35 cellular contexts compared by ENCODE assay signal in the genomic region with DNA sequence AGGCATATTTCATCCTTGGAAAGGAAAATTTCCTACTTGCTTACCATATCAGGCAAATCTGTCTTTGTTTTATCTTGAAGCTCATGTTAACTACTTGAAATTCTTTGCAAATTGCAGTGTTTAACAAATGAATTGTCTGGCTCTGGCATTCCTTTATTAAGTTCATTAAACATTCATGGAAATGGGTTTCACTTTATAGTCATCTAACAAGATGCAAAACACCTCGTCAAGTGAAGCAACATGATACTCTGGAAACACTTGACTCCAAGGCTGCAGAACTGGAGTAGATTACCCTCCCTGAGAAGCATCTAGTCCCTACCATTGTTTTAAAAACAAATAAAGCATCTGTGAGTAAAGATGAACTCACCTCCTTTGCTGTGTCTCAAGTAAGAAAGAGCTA.
"Had no signal": no experiment of that assay in that cellular context is flagged by ENCODE, and none has a peak within 500 bp of the region (broad histone marks: within the 10 kb centered on the region; RNA-seq: fewer than 3 reads in every experiment).

No MANE protein-coding gene starts in this region.

- H3K27me3 Mint-ChIP-seq: activated CD4-positive, alpha-beta memory T cell treated with anti-CD3 and anti-CD28 coated beads for 36 hours; activated CD4-positive, alpha-beta T cell treated with anti-CD3 and anti-CD28 coated beads, Interleukin-2, amount 10 ng/mL, durations not matched to agents 24 days and 14 days; activated naive CD8-positive, alpha-beta T cell treated with anti-CD3 and anti-CD28 coated beads for 36 hours; memory B cell; stimulated activated naive CD8-positive, alpha-beta T cell treated with anti-CD3 and anti-CD28 coated beads, Interleukin-15, Interleukin-2, amounts not matched to agents 100 ng/mL and 50 ng/mL, for 24 hours had no signal

- H3K9me3 ChIP-seq: ascending aorta, colonic mucosa, pancreas, prostate gland, thoracic aorta had no signal

- H3K27me3 ChIP-seq: ascending aorta, cardiac muscle cell, colonic mucosa, pancreas had no signal

- H3K4me3 ChIP-seq: ascending aorta, cardiac muscle cell, colonic mucosa, pancreas, prostate gland, skin epidermis, thoracic aorta had no signal

- DNase-seq: activated CD4-positive, alpha-beta memory T cell treated with anti-CD3 and anti-CD28 coated beads for 36 hours; activated CD4-positive, alpha-beta T cell treated with anti-CD3 and anti-CD28 coated beads, Interleukin-2, amount 10 ng/mL, durations not matched to agents 24 days and 14 days; activated CD4-positive, CD25-positive, alpha-beta regulatory T cell treated with anti-CD3 and anti-CD28 coated beads, Interleukin-2, amount 50 U/mL, for 72 hours; activated CD8-positive, alpha-beta memory T cell treated with anti-CD3 and anti-CD28 coated beads, Interleukin-2, amount 50 U/mL, for 4 hours; activated effector memory CD4-positive, alpha-beta T cell treated with anti-CD3 and anti-CD28 coated beads, Interleukin-2, amount 50 U/mL, for 16 hours; activated naive CD4-positive, alpha-beta T cell treated with anti-CD3 and anti-CD28 coated beads for 36 hours; activated naive CD8-positive, alpha-beta T cell treated with anti-CD3 and anti-CD28 coated beads for 36 hours; activated T-cell treated with anti-CD3 and anti-CD28 coated beads, Interleukin-2, amount 50 U/mL, for 1 hour; cerebellar nuclear complex; colonic mucosa; effector CD8-positive, alpha-beta T cell; glutamatergic neuron; immature natural killer cell; kidney; left colon; naive thymus-derived CD8-positive, alpha-beta T cell; nucleus accumbens; pancreas; retina; stimulated activated CD4-positive, alpha-beta T cell treated with anti-CD3 and anti-CD28 coated beads, Interleukin-12 subunit alpha, Interleukin-12 subunit beta, amount 100 ng/mL, for 4 hours; stimulated activated CD4-positive, alpha-beta T cell treated with anti-CD3 and anti-CD28 coated beads, Interleukin-4, amount 100 ng/mL, for 1 hour; trophoblast cell had no signal

- H3K9me3 Mint-ChIP-seq: activated CD4-positive, alpha-beta memory T cell treated with anti-CD3 and anti-CD28 coated beads for 36 hours; activated CD4-positive, alpha-beta T cell treated with anti-CD3 and anti-CD28 coated beads, Interleukin-2, amount 10 ng/mL, durations not matched to agents 24 days and 14 days; activated naive CD4-positive, alpha-beta T cell treated with anti-CD3 and anti-CD28 coated beads for 36 hours; activated naive CD8-positive, alpha-beta T cell treated with anti-CD3 and anti-CD28 coated beads for 36 hours; activated T-helper 1 cell treated with anti-CD3 and anti-CD28 coated beads, Interleukin-12 subunit alpha, Interleukin-12 subunit beta, Interleukin-2, Interleukin-4 antibody, amounts not matched to agents 30 ng/mL and 10 ng/mL and 1 ng/mL, durations not matched to agents 14 hours and 24 hours and 36 hours; brain; memory B cell; neural crest cell; stimulated activated naive CD8-positive, alpha-beta T cell treated with anti-CD3 and anti-CD28 coated beads, Interleukin-15, Interleukin-2, amounts not matched to agents 100 ng/mL and 50 ng/mL, for 24 hours had no signal

- H3K4me1 ChIP-seq: ascending aorta, colonic mucosa, pancreas, prostate gland had no signal

- H3K27ac Mint-ChIP-seq: activated CD4-positive, alpha-beta memory T cell treated with anti-CD3 and anti-CD28 coated beads for 36 hours; activated CD4-positive, alpha-beta T cell treated with anti-CD3 and anti-CD28 coated beads, Interleukin-2, amount 10 ng/mL, durations not matched to agents 24 days and 14 days; activated naive CD4-positive, alpha-beta T cell treated with anti-CD3 and anti-CD28 coated beads for 36 hours; activated naive CD8-positive, alpha-beta T cell treated with anti-CD3 and anti-CD28 coated beads for 36 hours; activated T-helper 1 cell treated with anti-CD3 and anti-CD28 coated beads, Interleukin-12 subunit alpha, Interleukin-12 subunit beta, Interleukin-2, Interleukin-4 antibody, amounts not matched to agents 30 ng/mL and 10 ng/mL and 1 ng/mL, durations not matched to agents 14 hours and 24 hours and 36 hours; brain; immature natural killer cell; memory B cell; naive thymus-derived CD8-positive, alpha-beta T cell; stimulated activated effector memory CD8-positive, alpha-beta T cell treated with anti-CD3 and anti-CD28 coated beads, Interleukin-12 subunit alpha, Interleukin-12 subunit beta, amount 100 ng/mL, for 72 hours; stimulated activated naive CD8-positive, alpha-beta T cell treated with anti-CD3 and anti-CD28 coated beads, Interleukin-15, Interleukin-2, amounts not matched to agents 100 ng/mL and 50 ng/mL, for 24 hours had no signal

- H3K4me1 Mint-ChIP-seq: activated CD4-positive, alpha-beta T cell treated with anti-CD3 and anti-CD28 coated beads, Interleukin-2, amount 10 ng/mL, durations not matched to agents 24 days and 14 days; activated naive CD8-positive, alpha-beta T cell treated with anti-CD3 and anti-CD28 coated beads for 36 hours; immature natural killer cell; memory B cell; naive thymus-derived CD8-positive, alpha-beta T cell; stimulated activated effector memory CD8-positive, alpha-beta T cell treated with anti-CD3 and anti-CD28 coated beads, Interleukin-12 subunit alpha, Interleukin-12 subunit beta, amount 100 ng/mL, for 72 hours had no signal

- H3K36me3 Mint-ChIP-seq: activated CD4-positive, alpha-beta memory T cell treated with anti-CD3 and anti-CD28 coated beads for 36 hours; activated naive CD8-positive, alpha-beta T cell treated with anti-CD3 and anti-CD28 coated beads for 36 hours; brain; immature natural killer cell; memory B cell; naive thymus-derived CD8-positive, alpha-beta T cell; stimulated activated effector memory CD8-positive, alpha-beta T cell treated with anti-CD3 and anti-CD28 coated beads, Interleukin-12 subunit alpha, Interleukin-12 subunit beta, amount 100 ng/mL, for 72 hours had no signal

- H3K36me3 ChIP-seq: ascending aorta, cardiac muscle cell, colonic mucosa, pancreas, prostate gland, thoracic aorta had no signal

- ATAC-seq: left colon; naive thymus-derived CD8-positive, alpha-beta T cell; pancreas; sciatic nerve; stimulated activated effector memory CD8-positive, alpha-beta T cell treated with anti-CD3 and anti-CD28 coated beads, Interleukin-12 subunit alpha, Interleukin-12 subunit beta, amount 100 ng/mL, for 72 hours had no signal

- H3K4me3 Mint-ChIP-seq: activated CD4-positive, alpha-beta memory T cell treated with anti-CD3 and anti-CD28 coated beads for 36 hours; activated CD4-positive, alpha-beta T cell treated with anti-CD3 and anti-CD28 coated beads, Interleukin-2, amount 10 ng/mL, durations not matched to agents 24 days and 14 days; activated naive CD4-positive, alpha-beta T cell treated with anti-CD3 and anti-CD28 coated beads for 36 hours; activated naive CD8-positive, alpha-beta T cell treated with anti-CD3 and anti-CD28 coated beads for 36 hours; activated T-helper 1 cell treated with anti-CD3 and anti-CD28 coated beads, Interleukin-12 subunit alpha, Interleukin-12 subunit beta, Interleukin-2, Interleukin-4 antibody, amounts not matched to agents 30 ng/mL and 10 ng/mL and 1 ng/mL, durations not matched to agents 14 hours and 24 hours and 36 hours; brain; immature natural killer cell; memory B cell; naive thymus-derived CD8-positive, alpha-beta T cell; neural crest cell; stimulated activated effector memory CD8-positive, alpha-beta T cell treated with anti-CD3 and anti-CD28 coated beads, Interleukin-12 subunit alpha, Interleukin-12 subunit beta, amount 100 ng/mL, for 72 hours; stimulated activated naive CD8-positive, alpha-beta T cell treated with anti-CD3 and anti-CD28 coated beads, Interleukin-15, Interleukin-2, amounts not matched to agents 100 ng/mL and 50 ng/mL, for 24 hours had no signal

- H3K27ac ChIP-seq: ascending aorta, cardiac muscle cell, colonic mucosa, pancreas, prostate gland, skin epidermis, thoracic aorta, VCaP had no signal
